7 cellular contexts compared by ENCODE assay signal in genomic region chr10:61901829-61902447, GRCh38. TPM values are rescaled to one million over a fixed set of nuclear protein-coding genes. Genes with fewer than 3 reads are reported as not detected.
DNase-seq lines count a peak whose midpoint lies in the region; ATAC-seq and TF ChIP-seq lines count a peak whose summit lies in the region.

No MANE protein-coding gene starts in this region.

- peak overlapping the region; percentile 59 for H3K4me3 ChIP-seq in GM12875 (ENCODE audit: low read depth, low read length)
- H3K4me3 ChIP-seq in colonic mucosa: peak overlapping the region; percentile 51
- peak overlapping the region; percentile 42 for H3K4me3 ChIP-seq in lung
- H3K4me3 ChIP-seq in upper lobe of left lung: peak overlapping the region; percentile 64 to 84 (median 72)

- H3K27ac ChIP-seq in colonic mucosa (peak overlapping the region; percentile 93), lung (ENCODE audit: low read depth in 1 of 2, low read length in 1 of 2) (peak overlapping the region; percentile 76 to 80), upper lobe of left lung (peak overlapping the region; percentile 96 to 98 (median 96))

- H3K9ac ChIP-seq in colonic mucosa (ENCODE audit: low read depth in 2 of 2, low read length in 2 of 2): peak overlapping the region; percentile 54 to 98

- no peak for TF ChIP-seq EP300 in upper lobe of left lung (IDR thresholded peaks at IDR 0.05)

- H3K9me3 ChIP-seq in colonic mucosa (no peaks in the 10 kb centered on the region), lung (ENCODE audit: control insufficient read depth in 2 of 2, insufficient read depth in 1 of 2, low read length in 1 of 2) (no peaks in the 10 kb centered on the region), upper lobe of left lung (no peaks in the 10 kb centered on the region)

- TF ChIP-seq POLR2A in upper lobe of left lung (IDR thresholded peaks at IDR 0.05): no peak

- H3K36me3 ChIP-seq in colonic mucosa: no peaks in the 10 kb centered on the region
- no peaks in the 10 kb centered on the region for H3K36me3 ChIP-seq in lung (ENCODE audit: control insufficient read depth in 2 of 2, insufficient read depth in 2 of 2, low read length in 2 of 2)
- no peaks in the 10 kb centered on the region for H3K36me3 ChIP-seq in upper lobe of left lung

- WGBS in lung, 2 donors: 0% methylated on average over 14 of the region's 14 CpGs
- WGBS in upper lobe of left lung, 2 donors: 0 to 1% methylated on average over 14 of the region's 14 CpGs

- intact Hi-C loops in colonic mucosa (cut with DNase I): loop anchor here (5.0 kb wide), 2 partner anchors 135 to 340 kb away; no protein-coding TSS in a partner anchor

- no peak for TF ChIP-seq CTCF in GM12875 (IDR thresholded peaks at IDR 0.05; ENCODE audit: borderline replicate concordance, insufficient read depth, low read depth, low read length)
- TF ChIP-seq CTCF in colonic mucosa (IDR thresholded peaks at IDR 0.05): no peak
- TF ChIP-seq CTCF in lung (IDR thresholded peaks at IDR 0.05; ENCODE audit: control extremely low read depth, extremely low read depth): no peak
- TF ChIP-seq CTCF in upper lobe of left lung (IDR thresholded peaks at IDR 0.05): peak in 1 of 6 experiments; percentile 4

- DNase-seq in NCI-H774 (lab: John Stamatoyannopoulos, UW): peak; percentile 14
- no peak for DNase-seq in colonic mucosa
- DNase-seq in lung (ENCODE audit: low spot score): no peak
- peak in 1 of 2 donors; percentile 43 for DNase-seq in upper lobe of left lung
- DNase-seq in DMS79 treated with DMSO at 0.1 percent for 48 hours (lab: John Stamatoyannopoulos, UW): no peak
- DNase-seq in stimulated activated CD4-positive, alpha-beta T cell treated with anti-CD3 and anti-CD28 coated beads, Interleukin-12 subunit alpha, Interleukin-12 subunit beta, amount 100 ng/mL, for 4 hours: no peak

- H3K4me1 ChIP-seq in colonic mucosa (peaks cover 11% of the 10 kb centered on the region), lung (ENCODE audit: control insufficient read depth in 2 of 2, insufficient read depth in 2 of 2, low read length in 2 of 2) (peaks cover 0 to 3% of the 10 kb centered on the region in 2 donors), upper lobe of left lung (peaks cover 32 to 52% (median 37%) of the 10 kb centered on the region in 4 donors)

- H3K27me3 ChIP-seq in colonic mucosa: no peaks in the 10 kb centered on the region
- H3K27me3 ChIP-seq in lung (ENCODE audit: control insufficient read depth, insufficient read depth): no peaks in the 10 kb centered on the region
- H3K27me3 ChIP-seq in upper lobe of left lung: no peaks in the 10 kb centered on the region

- ATAC-seq in lung (ENCODE audit: insufficient read depth, low FRiP score): no peak
- ATAC-seq in upper lobe of left lung (ENCODE audit: low FRiP score in 2 of 2): peak in 1 of 2 donors; percentile 0

RNA-seq across cellular contexts. Expression of gene ARID5B, which starts 0.4 kb away (rescaled TPM):
- total RNA-seq in colonic mucosa: 10 to 100 TPM; 18.8 to 27.2 TPM
- 10 to 100 TPM; 31.0 to 95.3 TPM for total RNA-seq in lung
- polyA plus RNA-seq in lung: 10 to 100 TPM in 1 of 2 donors, 1 to 10 TPM in 1; 7.8 to 13.1 TPM
- total RNA-seq in upper lobe of left lung: 10 to 100 TPM; 20.2 to 51.3 (median 28.4) TPM
